ENCODE assay signal across 22 cellular contexts in genomic region chr1:53078333-53079101, GRCh38. TPM values are rescaled to one million over a fixed set of nuclear protein-coding genes. Genes with fewer than 3 reads are reported as not detected.
"Had no signal": no experiment of that assay in that cellular context is flagged by ENCODE, and none has a peak within 500 bp of the region (broad histone marks: within the 10 kb centered on the region; RNA-seq: fewer than 3 reads in every experiment).

No MANE protein-coding gene starts in this region.

- H3K4me3 ChIP-seq: coronary artery, heart right ventricle, lung, skin epidermis, testis had no signal

- H3K9me3 ChIP-seq: heart right ventricle, testis had no signal

- H3K27ac ChIP-seq: coronary artery, heart right ventricle, skin epidermis, testis had no signal

- H3K4me1 Mint-ChIP-seq: activated CD4-positive, alpha-beta T cell treated with anti-CD3 and anti-CD28 coated beads, Interleukin-2, amount 10 ng/mL, durations not matched to agents 7 days and 5 days had no signal

- ATAC-seq: activated CD4-positive, CD25-positive, alpha-beta regulatory T cell treated with anti-CD3 and anti-CD28 coated beads, Interleukin-2, amount 50 U/mL, for 24 hours; activated CD8-positive, alpha-beta T cell treated with anti-CD3 and anti-CD28 coated beads, Interleukin-2, amount 10 ng/mL, durations not matched to agents 7 days and 5 days; heart right ventricle; natural killer cell treated with Interleukin-12 subunit alpha and Interleukin-12 subunit beta and Interleukin-15 and Interleukin-18, amount 100 ng/mL, for 72 hours had no signal

- H3K9me3 Mint-ChIP-seq: activated CD4-positive, alpha-beta T cell treated with anti-CD3 and anti-CD28 coated beads, Interleukin-2, amount 10 ng/mL, durations not matched to agents 7 days and 5 days; activated T-cell treated with anti-CD3 and anti-CD28 coated beads, Interleukin-2, amount 50 U/mL, for 24 hours; activated T-helper 2 cell treated with anti-CD3 and anti-CD28 coated beads, Interferon-gamma antibody, Interleukin-2, Interleukin-4, amounts not matched to agents 10 μg/mL and 5 μg/mL and 100 μg/mL, durations not matched to agents 14 hours and 24 hours and 36 hours; central memory CD8-positive, alpha-beta T cell; natural killer cell treated with Interleukin-12 subunit alpha and Interleukin-12 subunit beta and Interleukin-15 and Interleukin-18, amount 100 ng/mL, for 72 hours; type B pancreatic cell had no signal

- H3K27me3 ChIP-seq: heart right ventricle, testis had no signal

- H3K27ac Mint-ChIP-seq: activated CD4-positive, alpha-beta T cell treated with anti-CD3 and anti-CD28 coated beads, Interleukin-2, amount 10 ng/mL, durations not matched to agents 7 days and 5 days; activated CD8-positive, alpha-beta T cell treated with anti-CD3 and anti-CD28 coated beads, Interleukin-2, amount 10 ng/mL, durations not matched to agents 7 days and 5 days; activated T-cell treated with anti-CD3 and anti-CD28 coated beads, Interleukin-2, amount 50 U/mL, for 24 hours; activated T-helper 2 cell treated with anti-CD3 and anti-CD28 coated beads, Interferon-gamma antibody, Interleukin-2, Interleukin-4, amounts not matched to agents 10 μg/mL and 5 μg/mL and 100 μg/mL, durations not matched to agents 14 hours and 24 hours and 36 hours; natural killer cell treated with Interleukin-12 subunit alpha and Interleukin-12 subunit beta and Interleukin-15 and Interleukin-18, amount 100 ng/mL, for 72 hours; type B pancreatic cell had no signal

- DNase-seq: activated CD4-positive, alpha-beta T cell treated with anti-CD3 and anti-CD28 coated beads, Interleukin-2, amount 10 ng/mL, durations not matched to agents 7 days and 5 days; activated CD8-positive, alpha-beta T cell treated with anti-CD3 and anti-CD28 coated beads, Interleukin-2, amount 10 ng/mL, durations not matched to agents 7 days and 5 days; activated naive CD4-positive, alpha-beta T cell treated with Interleukin-2 at 50 U/mL for 16 hours; activated T-cell treated with anti-CD3 and anti-CD28 coated beads, Interleukin-2, amount 50 U/mL, for 24 hours; erythroblast; kidney glomerular epithelial cell; retina; stimulated activated CD4-positive, alpha-beta T cell treated with anti-CD3 and anti-CD28 coated beads, Interleukin-15, amount 100 ng/mL, for 24 hours; stimulated activated CD4-positive, alpha-beta T cell treated with anti-CD3 and anti-CD28 coated beads, Interleukin-2, amount 100 ng/mL, for 48 hours; T1000; testis had no signal

- H3K27me3 Mint-ChIP-seq: activated CD4-positive, alpha-beta T cell treated with anti-CD3 and anti-CD28 coated beads, Interleukin-2, amount 10 ng/mL, durations not matched to agents 7 days and 5 days; activated T-cell treated with anti-CD3 and anti-CD28 coated beads, Interleukin-2, amount 50 U/mL, for 24 hours; central memory CD8-positive, alpha-beta T cell; natural killer cell treated with Interleukin-12 subunit alpha and Interleukin-12 subunit beta and Interleukin-15 and Interleukin-18, amount 100 ng/mL, for 72 hours had no signal

- H3K4me3 Mint-ChIP-seq: activated CD4-positive, alpha-beta T cell treated with anti-CD3 and anti-CD28 coated beads, Interleukin-2, amount 10 ng/mL, durations not matched to agents 7 days and 5 days; activated CD8-positive, alpha-beta T cell treated with anti-CD3 and anti-CD28 coated beads, Interleukin-2, amount 10 ng/mL, durations not matched to agents 7 days and 5 days; activated T-cell treated with anti-CD3 and anti-CD28 coated beads, Interleukin-2, amount 50 U/mL, for 24 hours; brain; central memory CD8-positive, alpha-beta T cell; natural killer cell treated with Interleukin-12 subunit alpha and Interleukin-12 subunit beta and Interleukin-15 and Interleukin-18, amount 100 ng/mL, for 72 hours; type B pancreatic cell had no signal

RNA-seq across cellular contexts. Expression of gene PODN, which starts 16.5 kb away (rescaled TPM):
- total RNA-seq: activated CD4-positive, alpha-beta T cell treated with anti-CD3 and anti-CD28 coated beads, Interleukin-2, amount 10 ng/mL, durations not matched to agents 7 days and 5 days; activated CD8-positive, alpha-beta T cell treated with anti-CD3 and anti-CD28 coated beads, Interleukin-2, amount 10 ng/mL, durations not matched to agents 7 days and 5 days; activated T-helper 2 cell treated with anti-CD3 and anti-CD28 coated beads, Interferon-gamma antibody, Interleukin-2, Interleukin-4, amounts not matched to agents 10 μg/mL and 5 μg/mL and 100 μg/mL, durations not matched to agents 14 hours and 24 hours and 36 hours; natural killer cell treated with Interleukin-12 subunit alpha and Interleukin-12 subunit beta and Interleukin-15 and Interleukin-18, amount 100 ng/mL, for 72 hours; T-helper 1 cell treated with Interleukin-12 subunit alpha and Interleukin-12 subunit beta and Interleukin-4 antibody, amounts not matched to agents 30 ng/mL and 1 ng/mL, for 36 hours had no signal
